Comparison of ENCODE assay signal across 8 cellular contexts in the genomic region with DNA sequence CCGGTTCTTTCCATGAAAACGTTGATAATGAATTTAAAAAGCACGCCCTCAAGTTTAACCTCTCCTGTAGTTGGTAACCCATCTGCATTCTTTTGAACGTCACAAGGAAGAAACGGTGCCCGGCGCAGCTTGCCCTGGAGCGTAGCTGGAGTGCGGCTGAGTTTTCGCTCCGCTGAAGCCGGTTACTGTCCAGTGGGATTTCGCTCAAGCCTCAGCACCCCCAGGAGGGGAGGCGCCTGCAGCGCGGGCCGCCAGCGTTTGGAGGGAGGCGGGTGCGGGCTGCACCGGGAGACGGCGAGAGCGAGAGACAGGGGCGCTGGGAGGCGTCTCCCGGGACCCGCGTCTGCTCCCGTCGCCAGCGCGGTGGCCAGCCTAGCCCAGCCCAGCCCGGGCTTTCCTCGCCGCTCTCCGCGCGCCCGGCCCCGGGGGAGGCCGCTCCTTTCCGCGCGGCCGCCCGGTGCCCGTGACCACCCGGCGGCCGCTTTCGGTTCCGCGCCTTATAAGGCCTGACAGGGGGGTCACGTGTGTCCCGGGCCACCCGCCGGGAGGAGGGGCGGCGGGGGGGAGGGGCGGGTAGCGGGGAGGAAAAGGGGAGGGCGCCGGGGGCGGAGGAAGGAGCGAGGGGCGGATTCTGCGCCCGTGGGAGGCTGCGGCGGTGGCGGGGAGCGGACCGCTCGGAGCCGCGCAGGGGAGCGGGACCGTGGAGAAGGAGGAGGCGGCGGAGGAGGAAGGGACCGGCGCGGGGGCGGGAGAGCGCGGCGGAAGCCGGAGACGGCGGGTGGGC. TPM values are rescaled to one million over a fixed set of nuclear protein-coding genes. Genes with fewer than 3 reads are reported as not detected.
DNase-seq lines count a peak whose midpoint lies in the region; ATAC-seq and TF ChIP-seq lines count a peak whose summit lies in the region.

No MANE protein-coding gene starts in this region.

- H3K4me1 Mint-ChIP-seq in activated naive CD4-positive, alpha-beta T cell treated with anti-CD3 and anti-CD28 coated beads, Interleukin-2, amount 50 U/mL, for 24 hours: peaks cover 25% of the 10 kb centered on the region
- H3K4me1 Mint-ChIP-seq in glutamatergic neuron (ENCODE audit: low read depth, unreplicated experiment): peaks cover 7% of the 10 kb centered on the region
- peaks cover 23% of the 10 kb centered on the region for H3K4me1 Mint-ChIP-seq in osteocyte (ENCODE audit: unreplicated experiment)

- H4K20me1 ChIP-seq in KMS-11 (ENCODE audit: insufficient read depth): no peaks in the 10 kb centered on the region

- H3K27ac Mint-ChIP-seq in activated naive CD4-positive, alpha-beta T cell treated with anti-CD3 and anti-CD28 coated beads, Interleukin-2, amount 50 U/mL, for 24 hours: peak overlapping the region; percentile 82
- H3K27ac Mint-ChIP-seq in glutamatergic neuron (ENCODE audit: unreplicated experiment) (peak overlapping the region; percentile 25), osteocyte (ENCODE audit: unreplicated experiment) (peak overlapping the region; percentile 94)

- H3K36me3 ChIP-seq in KMS-11 (ENCODE audit: insufficient read depth): no peaks in the 10 kb centered on the region
- no peaks in the 10 kb centered on the region for H3K36me3 ChIP-seq in thoracic aorta

- peak overlapping the region; percentile 62 for H3K4me2 ChIP-seq in KMS-11

- H3K27ac ChIP-seq in KMS-11 (peak overlapping the region; percentile 91), thoracic aorta (peak overlapping the region; percentile 94 to 97)

- peaks cover 41% of the 10 kb centered on the region for H3K4me1 ChIP-seq in KMS-11 (ENCODE audit: low read depth, poor library complexity, severe bottlenecking)
- H3K4me1 ChIP-seq in thoracic aorta (ENCODE audit: control insufficient read depth in 1 of 2, low read depth in 2 of 2): peaks cover 4 to 19% of the 10 kb centered on the region in 2 donors

- peaks cover 10% of the 10 kb centered on the region for H3K9me3 Mint-ChIP-seq in activated naive CD4-positive, alpha-beta T cell treated with anti-CD3 and anti-CD28 coated beads, Interleukin-2, amount 50 U/mL, for 24 hours
- H3K9me3 Mint-ChIP-seq in glutamatergic neuron (ENCODE audit: unreplicated experiment) (peaks cover 22% of the 10 kb centered on the region), osteocyte (ENCODE audit: unreplicated experiment) (peaks cover 10% of the 10 kb centered on the region)

- in situ Hi-C loops in SK-MEL-5 (cut with HindIII; ENCODE audit: low pct_unique_long_range_greater_than_20kb, low sequenced_read_pairs): no loop called here

- H3K4me3 ChIP-seq in KMS-11 (IDR thresholded peaks at IDR 0.05; ENCODE audit: insufficient read depth, low read depth, low read length) (no peak overlapping the region), thoracic aorta (peak overlapping the region; percentile 94)

- ATAC-seq in GM21786 (IDR thresholded peaks at IDR 0.05; ENCODE audit: unreplicated experiment) (peak; percentile 57), thoracic aorta (ENCODE audit: insufficient number of reproducible peaks, low FRiP score, low read depth) (peak; percentile 82)

- H3K9ac ChIP-seq in KMS-11: peak overlapping the region; percentile 86

- no peaks in the 10 kb centered on the region for H3K27me3 Mint-ChIP-seq in activated naive CD4-positive, alpha-beta T cell treated with anti-CD3 and anti-CD28 coated beads, Interleukin-2, amount 50 U/mL, for 24 hours
- peaks cover 24% of the 10 kb centered on the region for H3K27me3 Mint-ChIP-seq in glutamatergic neuron (ENCODE audit: unreplicated experiment)
- no peaks in the 10 kb centered on the region for H3K27me3 Mint-ChIP-seq in osteocyte (ENCODE audit: unreplicated experiment)

- peaks cover 43% of the 10 kb centered on the region for H3K79me2 ChIP-seq in KMS-11 (ENCODE audit: insufficient read depth, low read depth)

- H3K9me3 ChIP-seq in thoracic aorta: no peaks in the 10 kb centered on the region

- H2AFZ ChIP-seq in KMS-11 (ENCODE audit: low read depth): peak overlapping the region; percentile 66

- no peak for TF ChIP-seq CTCF in KMS-11 (conservative IDR thresholded peaks at IDR 0.05; ENCODE audit: low read depth, low read length)
- TF ChIP-seq CTCF in glutamatergic neuron (IDR thresholded peaks at IDR 0.05; ENCODE audit: partially characterized antibody, unreplicated experiment): no peak
- no peak for TF ChIP-seq CTCF in osteocyte (IDR thresholded peaks at IDR 0.05)
- TF ChIP-seq CTCF in thoracic aorta (IDR thresholded peaks at IDR 0.05): peak; percentile 24

- H3K36me3 Mint-ChIP-seq in activated naive CD4-positive, alpha-beta T cell treated with anti-CD3 and anti-CD28 coated beads, Interleukin-2, amount 50 U/mL, for 24 hours: no peaks in the 10 kb centered on the region
- H3K36me3 Mint-ChIP-seq in glutamatergic neuron (ENCODE audit: unreplicated experiment) (no peaks in the 10 kb centered on the region), osteocyte (ENCODE audit: unreplicated experiment) (no peaks in the 10 kb centered on the region)

- H3K27me3 ChIP-seq in KMS-11 (ENCODE audit: insufficient read depth, low read depth) (no peaks in the 10 kb centered on the region), thoracic aorta (replicated peaks; ENCODE audit: insufficient read depth) (no peaks in the 10 kb centered on the region)

- peak; percentile 80 for DNase-seq in ELF-1 (ENCODE audit: low read depth, low spot score)
- DNase-seq in SK-MEL-5 (ENCODE audit: low read depth, low spot score): peak; percentile 77
- DNase-seq in glutamatergic neuron: peak; percentile 84
- DNase-seq in osteocyte (ENCODE audit: extremely low spot score, unreplicated experiment): peak; percentile 96
- peak; percentile 70 for DNase-seq in thoracic aorta (ENCODE audit: low spot score)

- H3K4me3 Mint-ChIP-seq in activated naive CD4-positive, alpha-beta T cell treated with anti-CD3 and anti-CD28 coated beads, Interleukin-2, amount 50 U/mL, for 24 hours: peak overlapping the region; percentile 90
- peak overlapping the region; percentile 85 for H3K4me3 Mint-ChIP-seq in glutamatergic neuron (ENCODE audit: unreplicated experiment)
- H3K4me3 Mint-ChIP-seq in osteocyte (ENCODE audit: unreplicated experiment): peak overlapping the region; percentile 91

RNA-seq across cellular contexts. Expression of a gene that starts 8.3 kb away (rescaled TPM):
- 3.5 and 4.2 TPM in 2 replicates for total RNA-seq in SK-MEL-5 (2014; rRNA removed; shearing (Covaris generic))
- 2.0 and 2.8 TPM in 2 replicates for polyA plus RNA-seq in SK-MEL-5 (2015; cell fraction: cytosol; rRNA removed)
- polyA plus RNA-seq in SK-MEL-5 (2015; cell fraction: nucleus; rRNA removed): 5.0 and 5.4 TPM in 2 replicates
- total RNA-seq in glutamatergic neuron (ENCODE audit: unreplicated experiment) (13.4 TPM), osteocyte (14.3 and 14.5 TPM in 2 replicates), thoracic aorta (10 to 100 TPM; 18.3 to 37.8 TPM)

Comparison
In these comparisons a context has a peak if more than half of its experiments do, and no peak if none do; other contexts are left out.
1. H3K27ac Mint-ChIP-seq: peak in every context shown above with its lines; median percentile 94 in osteocyte; 82 in activated naive CD4-positive, alpha-beta T cell treated with anti-CD3 and anti-CD28 coated beads, Interleukin-2, amount 50 U/mL, for 24 hours; 25 in glutamatergic neuron.